ENCODE assay signal across 13 cellular contexts in the genomic region with DNA sequence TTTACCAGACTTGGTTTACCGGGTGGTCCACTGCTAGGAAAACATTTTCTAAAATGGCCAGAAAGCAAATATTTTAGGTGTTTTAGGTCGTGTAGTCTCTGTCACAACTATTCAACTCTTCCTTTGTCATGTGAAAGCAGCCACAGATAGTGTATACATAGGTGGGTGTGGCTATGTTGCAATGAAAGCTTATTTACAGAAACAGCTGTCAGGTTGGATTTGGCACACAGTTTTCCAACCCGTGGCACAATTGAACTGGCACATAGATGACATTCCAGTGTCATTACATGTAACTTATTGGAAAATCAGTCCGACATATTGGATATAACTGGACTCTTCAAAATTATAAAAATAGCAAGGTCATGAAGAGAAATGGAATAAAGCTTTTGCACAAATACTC.
A peak's percentile ranks its signal among the peaks of the same experiment; 100 is the strongest.
DNase-seq lines count a peak whose midpoint lies in the region; ATAC-seq and TF ChIP-seq lines count a peak whose summit lies in the region.
"Had no signal": no experiment of that assay in that cellular context is flagged by ENCODE, and none has a peak within 500 bp of the region (broad histone marks: within the 10 kb centered on the region; RNA-seq: fewer than 3 reads in every experiment).

No MANE protein-coding gene starts in this region.

- DNase-seq in AG09319 (ENCODE audit: extremely low read depth, low read depth) (peak; percentile 56), HT1080 (ENCODE audit: low read depth) (peak; percentile 55), RWPE1 (ENCODE audit: low spot score) (peak; percentile 34), fibroblast of mammary gland (ENCODE audit: low read depth) (peak; percentile 24), mucosa of descending colon (no peak)
- DNase-seq: activated CD8-positive, alpha-beta T cell treated with anti-CD3 and anti-CD28 coated beads, Interleukin-2, amount 10 ng/mL, durations not matched to agents 7 days and 5 days; effector CD4-positive, alpha-beta T cell; NCI-H2227 treated with DMSO at 0.1 percent for 48 hours; stimulated activated naive B cell treated with anti-CD40 and anti-IgM and Interleukin-4, amounts not matched to agents 10 μg/mL and 1 μg/mL and 100 μg/mL, for 72 hours had no signal

- ATAC-seq in GM19452 (IDR thresholded peaks at IDR 0.05; ENCODE audit: unreplicated experiment), result no peak
- no peak for ATAC-seq in HG02970 (IDR thresholded peaks at IDR 0.05; ENCODE audit: low FRiP score, unreplicated experiment)
- ATAC-seq in mucosa of descending colon, result no peak
- no peak for ATAC-seq in HG03175 (IDR thresholded peaks at IDR 0.05; ENCODE audit: unreplicated experiment)
- ATAC-seq: activated CD8-positive, alpha-beta T cell treated with anti-CD3 and anti-CD28 coated beads, Interleukin-2, amount 10 ng/mL, durations not matched to agents 7 days and 5 days; stimulated activated naive B cell treated with anti-CD40 and anti-IgM and Interleukin-4, amounts not matched to agents 10 μg/mL and 1 μg/mL and 100 μg/mL, for 72 hours had no signal

- H3K4me3 ChIP-seq in fibroblast of mammary gland (ENCODE audit: control insufficient read depth, low read depth, low read length) (no peak overlapping the region), mucosa of descending colon (no peak overlapping the region)
- H3K4me3 ChIP-seq: BLaER1 treated with 17β-estradiol and CSF1 and Interleukin-3, amounts not matched to agents 10 nM and 100 nM had no signal

- no peaks in the 10 kb centered on the region for H3K4me1 ChIP-seq in mucosa of descending colon (ENCODE audit: low read depth)
- H3K4me1 ChIP-seq: BLaER1 treated with 17β-estradiol and CSF1 and Interleukin-3, amounts not matched to agents 10 nM and 100 nM had no signal

- intact Hi-C loops in mucosa of descending colon (cut with DNase I, micrococcal nuclease), result no loop called here

- POLR2A ChIA-PET in RWPE1 (lab: Yijun Ruan, JAX; ENCODE audit: low non-redundant PET), result no interaction called here

- H3K27ac ChIP-seq in RWPE1, result peak overlapping the region; percentile 79
- H3K27ac ChIP-seq: BLaER1 treated with 17β-estradiol and CSF1 and Interleukin-3, amounts not matched to agents 10 nM and 100 nM had no signal

- CTCF ChIA-PET in RWPE1 (lab: Yijun Ruan, JAX), result interaction anchor here (0.6 kb wide), 1 partner anchor 36 kb away, joined by 5 read pairs; no protein-coding TSS in a partner anchor

- TF ChIP-seq CTCF in AG09319 (IDR thresholded peaks at IDR 0.05; ENCODE audit: low read depth, low read length) (no peak), RWPE1 (conservative IDR thresholded peaks at IDR 0.05; ENCODE audit: low read depth) (no peak), fibroblast of mammary gland (conservative IDR thresholded peaks at IDR 0.05; ENCODE audit: control insufficient read depth, insufficient read depth, low read depth, low read length) (no peak), mucosa of descending colon (IDR thresholded peaks at IDR 0.05) (no peak)

- H3K9me3 ChIP-seq in mucosa of descending colon, result no peaks in the 10 kb centered on the region
- H3K9me3 ChIP-seq: BLaER1 treated with 17β-estradiol and CSF1 and Interleukin-3, amounts not matched to agents 10 nM and 100 nM had no signal

- H3K36me3 ChIP-seq in mucosa of descending colon (ENCODE audit: low read depth), result no peaks in the 10 kb centered on the region
- H3K36me3 ChIP-seq: BLaER1 treated with 17β-estradiol and CSF1 and Interleukin-3, amounts not matched to agents 10 nM and 100 nM had no signal

Comparison
In these comparisons a context has a peak if more than half of its experiments do, and no peak if none do; other contexts are left out.
1. DNase-seq: peak in AG09319 (single experiment), HT1080 (single experiment), RWPE1 (single experiment) and fibroblast of mammary gland (single experiment); none in mucosa of descending colon (0 of 3).